ENCODE assay signal across 8 cellular contexts in the genomic region with DNA sequence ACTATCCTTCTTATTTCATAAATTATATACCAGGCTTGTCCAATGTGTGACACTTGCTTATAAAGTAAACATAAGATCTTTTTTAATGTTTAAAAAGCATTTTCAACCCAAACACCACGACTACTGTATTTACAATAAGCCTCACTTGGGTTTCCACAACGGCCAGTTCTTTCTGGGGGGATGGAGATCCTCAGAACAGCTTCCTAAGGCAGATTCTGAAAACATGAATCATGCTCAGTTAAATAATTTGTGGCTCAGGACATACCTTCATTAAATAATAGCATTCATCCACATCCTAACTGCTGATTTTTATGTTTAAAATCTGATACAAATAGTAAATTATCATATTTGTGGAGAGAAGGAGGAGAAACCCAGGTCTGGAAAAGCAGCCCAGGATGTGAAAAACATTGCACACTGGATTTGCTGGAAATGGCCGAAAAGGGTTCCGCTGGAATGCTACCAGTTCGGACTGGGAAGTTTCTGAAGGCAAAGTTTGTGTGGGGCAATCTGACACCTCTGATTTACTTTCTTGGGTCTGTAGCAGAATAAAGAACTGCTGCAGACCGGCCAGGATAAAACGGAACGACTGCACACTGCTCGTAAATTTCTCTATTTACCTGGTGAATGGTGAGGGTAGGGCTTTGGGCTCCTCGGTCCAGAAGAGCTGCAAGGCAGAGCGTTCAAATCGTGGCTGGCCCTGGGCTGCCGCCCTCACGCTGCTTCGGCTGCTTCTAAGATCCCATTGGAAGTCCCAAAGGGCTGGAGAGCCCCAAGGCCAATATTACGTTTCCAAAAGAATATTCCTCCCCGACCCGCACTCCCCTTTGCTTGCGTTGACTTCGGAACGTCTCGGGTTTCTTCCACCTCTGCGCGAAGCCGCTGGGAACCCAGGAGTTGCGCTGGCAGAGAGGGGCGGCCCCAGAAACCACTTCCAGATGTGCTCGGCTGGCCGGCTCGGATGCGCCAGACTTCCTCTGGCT. TPM values are rescaled to one million over a fixed set of nuclear protein-coding genes. Genes with fewer than 3 reads are reported as not detected.
DNase-seq lines count a peak whose midpoint lies in the region; ATAC-seq, FAIRE-seq and TF ChIP-seq lines count a peak whose summit lies in the region.

A gene with protein sequence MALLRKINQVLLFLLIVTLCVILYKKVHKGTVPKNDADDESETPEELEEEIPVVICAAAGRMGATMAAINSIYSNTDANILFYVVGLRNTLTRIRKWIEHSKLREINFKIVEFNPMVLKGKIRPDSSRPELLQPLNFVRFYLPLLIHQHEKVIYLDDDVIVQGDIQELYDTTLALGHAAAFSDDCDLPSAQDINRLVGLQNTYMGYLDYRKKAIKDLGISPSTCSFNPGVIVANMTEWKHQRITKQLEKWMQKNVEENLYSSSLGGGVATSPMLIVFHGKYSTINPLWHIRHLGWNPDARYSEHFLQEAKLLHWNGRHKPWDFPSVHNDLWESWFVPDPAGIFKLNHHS (minus strand): TSS at position 910 of the 980 bp plus-strand sequence. CDS start 30,539 bp downstream, outside the sequence.

- in situ Hi-C loops in brain microvascular endothelial cell (cut with HindIII; ENCODE audit: low pct_ligation_motif_present, low sequenced_read_pairs) = no loop called here

- no peaks in the 10 kb centered on the region for H3K9me3 ChIP-seq in kidney (ENCODE audit: control insufficient read depth in 1 of 2, low read length in 2 of 2)
- H3K9me3 ChIP-seq in Karpas-422 (ENCODE audit: low read length) = no peaks in the 10 kb centered on the region

- TF ChIP-seq CTCF in brain microvascular endothelial cell (IDR thresholded peaks at IDR 0.05; ENCODE audit: low read depth, low read length, missing control alignments) (no peak), kidney (IDR thresholded peaks at IDR 0.05; ENCODE audit: borderline replicate concordance, extremely low read depth, insufficient read depth) (no peak), D721Med (IDR thresholded peaks at IDR 0.05; ENCODE audit: insufficient read depth, missing control alignments) (no peak)

- no peaks in the 10 kb centered on the region for H3K79me2 ChIP-seq in Karpas-422 (ENCODE audit: low read length)

- H3K4me3 ChIP-seq in brain microvascular endothelial cell (ENCODE audit: low read depth, low read length) (peak within 1 kb of the TSS; percentile 69), kidney (ENCODE audit: low read length in 2 of 2) (peak within 1 kb of the TSS; percentile 58 to 63), Karpas-422 (ENCODE audit: low read length) (no peak within 1 kb of the TSS)

- ATAC-seq in Right ventricle myocardium inferior = peak; percentile 86

- H3K4me1 Mint-ChIP-seq in stimulated activated naive CD8-positive, alpha-beta T cell treated with anti-CD3 and anti-CD28 coated beads, Interleukin-15, Interleukin-2, amounts not matched to agents 100 ng/mL and 50 ng/mL, for 24 hours (ENCODE audit: low read depth) = peaks cover 6% of the 10 kb centered on the region
- H3K4me1 Mint-ChIP-seq in immature natural killer cell = peaks cover 4 to 14% of the 10 kb centered on the region in 2 donors

- no peaks in the 10 kb centered on the region for H3K9me2 ChIP-seq in Karpas-422 (replicated peaks; ENCODE audit: insufficient read depth, low read length)

- H3K4me1 ChIP-seq in kidney (ENCODE audit: control insufficient read depth in 1 of 2, insufficient read depth in 1 of 2, low read depth in 1 of 2, low read length in 2 of 2) (peaks cover 0 to 3% of the 10 kb centered on the region in 2 donors), Karpas-422 (ENCODE audit: low read length) (no peaks in the 10 kb centered on the region)

- H3K27ac Mint-ChIP-seq in stimulated activated naive CD8-positive, alpha-beta T cell treated with anti-CD3 and anti-CD28 coated beads, Interleukin-15, Interleukin-2, amounts not matched to agents 100 ng/mL and 50 ng/mL, for 24 hours = no peak within 1 kb of the TSS
- no peak within 1 kb of the TSS for H3K27ac Mint-ChIP-seq in immature natural killer cell

- no peak within 1 kb of the TSS for H2AFZ ChIP-seq in Karpas-422 (ENCODE audit: low read length)

- no peaks in the 10 kb centered on the region for H3K36me3 Mint-ChIP-seq in stimulated activated naive CD8-positive, alpha-beta T cell treated with anti-CD3 and anti-CD28 coated beads, Interleukin-15, Interleukin-2, amounts not matched to agents 100 ng/mL and 50 ng/mL, for 24 hours (ENCODE audit: low read depth)
- H3K36me3 Mint-ChIP-seq in immature natural killer cell = no peaks in the 10 kb centered on the region

- H3K9ac ChIP-seq in kidney (ENCODE audit: low read length in 2 of 2) = peak within 1 kb of the TSS; percentile 4 to 25
- H3K9ac ChIP-seq in Karpas-422 (ENCODE audit: low read length) = no peak within 1 kb of the TSS

- no peaks in the 10 kb centered on the region for H3K27me3 ChIP-seq in brain microvascular endothelial cell (replicated peaks)
- H3K27me3 ChIP-seq in Karpas-422 (ENCODE audit: low read length) = no peaks in the 10 kb centered on the region

- peak within 1 kb of the TSS; percentile 49 for H3K4me3 Mint-ChIP-seq in stimulated activated naive CD8-positive, alpha-beta T cell treated with anti-CD3 and anti-CD28 coated beads, Interleukin-15, Interleukin-2, amounts not matched to agents 100 ng/mL and 50 ng/mL, for 24 hours
- H3K4me3 Mint-ChIP-seq in immature natural killer cell = no peak within 1 kb of the TSS

- H3K9me3 Mint-ChIP-seq in stimulated activated naive CD8-positive, alpha-beta T cell treated with anti-CD3 and anti-CD28 coated beads, Interleukin-15, Interleukin-2, amounts not matched to agents 100 ng/mL and 50 ng/mL, for 24 hours = no peaks in the 10 kb centered on the region
- peaks cover 0 to 1% (median 0%) of the 10 kb centered on the region in 6 donors for H3K9me3 Mint-ChIP-seq in immature natural killer cell

- H3K36me3 ChIP-seq in brain microvascular endothelial cell (replicated peaks) (no peaks in the 10 kb centered on the region), kidney (ENCODE audit: control insufficient read depth in 1 of 2, insufficient read depth in 2 of 2, low read length in 2 of 2) (no peaks in the 10 kb centered on the region), Karpas-422 (ENCODE audit: insufficient read depth, low read length) (no peaks in the 10 kb centered on the region)

- intact Hi-C loops in Right ventricle myocardium inferior (cut with DNase I) (loop anchor here (5.0 kb wide), 1 partner anchor 37 kb away; no protein-coding TSS in a partner anchor), cardiac septum (cut with DNase I) (loop anchor here (10.0 kb wide), 1 partner anchor 55 kb away; no protein-coding TSS in a partner anchor), kidney (cut with DNase I) (no loop called here)

- peaks cover 43% of the 10 kb centered on the region for H3K27me3 Mint-ChIP-seq in stimulated activated naive CD8-positive, alpha-beta T cell treated with anti-CD3 and anti-CD28 coated beads, Interleukin-15, Interleukin-2, amounts not matched to agents 100 ng/mL and 50 ng/mL, for 24 hours
- H3K27me3 Mint-ChIP-seq in immature natural killer cell (ENCODE audit: low read depth in 3 of 3) = peaks cover 5 to 16% (median 6%) of the 10 kb centered on the region in 3 donors

- no peak within 1 kb of the TSS for H3K4me2 ChIP-seq in Karpas-422 (ENCODE audit: low read depth, low read length, poor library complexity, severe bottlenecking)

- H3K27ac ChIP-seq in brain microvascular endothelial cell (peak within 1 kb of the TSS; percentile 48), kidney (ENCODE audit: low read depth in 2 of 2, low read length in 2 of 2) (peak within 1 kb of the TSS in 1 of 2 donors; percentile 49), Karpas-422 (ENCODE audit: low read length) (no peak within 1 kb of the TSS)

- DNase-seq in Right ventricle myocardium inferior (ENCODE audit: missing footprints) (peak; percentile 69), cardiac septum (ENCODE audit: low spot score) (no peak), brain microvascular endothelial cell (peak; percentile 58), kidney (peak; percentile 78), Karpas-422 (no peak), immature natural killer cell (no peak), D721Med (ENCODE audit: insufficient read length, low spot score) (no peak)

- FAIRE-seq in kidney (lab: Jason Lieb, UNC) (no peak), D721Med (lab: Jason Lieb, UNC) (no peak)

- H4K20me1 ChIP-seq in Karpas-422 (ENCODE audit: insufficient read depth, low read depth, low read length) = no peaks in the 10 kb centered on the region

RNA-seq across cellular contexts. Expression of the gene that starts here (rescaled TPM):
- total RNA-seq in Right ventricle myocardium inferior = 8.8 TPM
- total RNA-seq in cardiac septum = 5.5 TPM
- total RNA-seq in kidney = 7.7 TPM
- 7.0 TPM for polyA plus RNA-seq in kidney (ENCODE audit: insufficient read depth, low read depth, low replicate concordance)
- total RNA-seq in Karpas-422 (2014; rRNA removed; shearing (Covaris generic); ENCODE audit: low replicate concordance) = not detected in 2 replicates
- under 1 TPM in 1 of 3 donors, not detected in 2; 0.28 TPM for polyA plus RNA-seq in immature natural killer cell

Comparison
In these comparisons a context has a peak if more than half of its experiments do, and no peak if none do; other contexts are left out.
1. DNase-seq: peak in Right ventricle myocardium inferior (single experiment), brain microvascular endothelial cell (single experiment) and kidney (single experiment); none in cardiac septum (single experiment), Karpas-422 (single experiment), immature natural killer cell (0 of 3) and D721Med (single experiment).